9 cellular contexts compared by ENCODE assay signal in genomic region chr2:15061268-15061667, GRCh38.
"Had no signal": no experiment of that assay in that cellular context is flagged by ENCODE, and none has a peak within 500 bp of the region (broad histone marks: within the 10 kb centered on the region; RNA-seq: fewer than 3 reads in every experiment).

No MANE protein-coding gene starts in this region.

- H3K9ac ChIP-seq: GM23248 had no signal

- H3K27ac ChIP-seq: GM23248 had no signal

- H3K36me3 ChIP-seq: HAP-1 had no signal

- H2AFZ ChIP-seq: GM23248, GM23338 had no signal

- H3K4me3 ChIP-seq: GM23248, GM23338, HAP-1 had no signal

- H3K4me2 ChIP-seq: GM23338 had no signal

- DNase-seq: GM23248, GOT3, H7, H9, HCEC 1CT, HFFc6 had no signal

- ATAC-seq: GM23338, HCT116 had no signal

- H3K4me1 ChIP-seq: HAP-1 had no signal
